16 cellular contexts compared by ENCODE assay signal in the genomic region with DNA sequence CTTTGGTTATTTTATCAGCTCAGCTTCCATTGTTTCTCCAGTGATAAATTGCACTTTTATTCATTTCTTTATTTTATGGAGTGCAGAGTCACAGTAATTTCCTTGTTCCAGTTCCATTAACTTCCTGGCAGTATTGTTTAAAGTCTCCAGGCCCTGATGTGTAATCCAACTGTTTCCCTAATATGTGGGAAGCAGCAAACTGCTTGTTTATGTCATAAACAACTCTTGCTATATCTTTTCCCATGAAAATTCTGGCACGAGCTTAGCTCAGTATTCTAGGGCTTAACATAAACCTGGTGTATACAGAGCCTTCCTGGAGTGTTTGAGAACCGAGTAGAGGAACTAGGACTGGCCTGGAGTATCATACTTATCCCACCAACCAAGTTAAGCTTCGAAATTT.
DNase-seq lines count a peak whose midpoint lies in the region; ATAC-seq and TF ChIP-seq lines count a peak whose summit lies in the region.
"Had no signal": no experiment of that assay in that cellular context is flagged by ENCODE, and none has a peak within 500 bp of the region (broad histone marks: within the 10 kb centered on the region; RNA-seq: fewer than 3 reads in every experiment).

No MANE protein-coding gene starts in this region.

- H3K27ac Mint-ChIP-seq in stimulated activated naive CD8-positive, alpha-beta T cell treated with anti-CD3 and anti-CD28 coated beads, Interleukin-15, Interleukin-2, amounts not matched to agents 100 ng/mL and 50 ng/mL, for 24 hours = peak overlapping the region; percentile 45
- no peak overlapping the region for H3K27ac Mint-ChIP-seq in stimulated activated naive CD8-positive, alpha-beta T cell treated with anti-CD3 and anti-CD28 coated beads, Interleukin-15, amount 100 ng/mL, for 72 hours
- H3K27ac Mint-ChIP-seq: GM23338 had no signal

- ATAC-seq in stimulated activated naive CD8-positive, alpha-beta T cell treated with anti-CD3 and anti-CD28 coated beads, Interleukin-15, amount 100 ng/mL, for 72 hours = no peak
- no peak for ATAC-seq in psoas muscle
- ATAC-seq: GM23338 had no signal

- no peak overlapping the region for H3K4me3 ChIP-seq in psoas muscle
- H3K4me3 ChIP-seq in SJCRH30 = no peak overlapping the region
- H3K4me3 ChIP-seq: BLaER1 treated with 17β-estradiol and CSF1 and Interleukin-3, amounts not matched to agents 10 nM and 100 nM; GM23338 had no signal

- TF ChIP-seq CTCF in psoas muscle (IDR thresholded peaks at IDR 0.05) = no peak

- WGBS in psoas muscle, 3 donors = 38 to 56% (median 43%) methylated on average over 3 of the region's 3 CpGs

- H3K36me3 ChIP-seq in psoas muscle (ENCODE audit: insufficient read depth in 1 of 2, low read depth in 1 of 2) = no peaks in the 10 kb centered on the region
- H3K36me3 ChIP-seq in SJCRH30 = no peaks in the 10 kb centered on the region

- no peaks in the 10 kb centered on the region for H3K9me3 Mint-ChIP-seq in stimulated activated naive CD8-positive, alpha-beta T cell treated with anti-CD3 and anti-CD28 coated beads, Interleukin-15, Interleukin-2, amounts not matched to agents 100 ng/mL and 50 ng/mL, for 24 hours
- no peaks in the 10 kb centered on the region for H3K9me3 Mint-ChIP-seq in stimulated activated naive CD8-positive, alpha-beta T cell treated with anti-CD3 and anti-CD28 coated beads, Interleukin-15, amount 100 ng/mL, for 72 hours

- H3K36me3 Mint-ChIP-seq in stimulated activated naive CD8-positive, alpha-beta T cell treated with anti-CD3 and anti-CD28 coated beads, Interleukin-15, Interleukin-2, amounts not matched to agents 100 ng/mL and 50 ng/mL, for 24 hours (ENCODE audit: low read depth) = no peaks in the 10 kb centered on the region

- no peaks in the 10 kb centered on the region for H3K4me1 Mint-ChIP-seq in stimulated activated naive CD8-positive, alpha-beta T cell treated with anti-CD3 and anti-CD28 coated beads, Interleukin-15, Interleukin-2, amounts not matched to agents 100 ng/mL and 50 ng/mL, for 24 hours (ENCODE audit: low read depth)
- H3K4me1 Mint-ChIP-seq in stimulated activated naive CD8-positive, alpha-beta T cell treated with anti-CD3 and anti-CD28 coated beads, Interleukin-15, amount 100 ng/mL, for 72 hours = no peaks in the 10 kb centered on the region
- H3K4me1 Mint-ChIP-seq: GM23338 had no signal

- H3K27me3 ChIP-seq in psoas muscle (ENCODE audit: insufficient read depth in 3 of 3, low read length in 2 of 3) (no peaks in the 10 kb centered on the region), SJCRH30 (no peaks in the 10 kb centered on the region)
- H3K27me3 ChIP-seq: BLaER1 treated with 17β-estradiol and CSF1 and Interleukin-3, amounts not matched to agents 10 nM and 100 nM had no signal

- H3K4me1 ChIP-seq in psoas muscle (no peaks in the 10 kb centered on the region), SJCRH30 (no peaks in the 10 kb centered on the region; the same call in 1 of the 2 replicates)

- H3K27ac ChIP-seq in psoas muscle (peak overlapping the region; percentile 27), SJCRH30 (no peak overlapping the region)
- H3K27ac ChIP-seq: BLaER1 treated with 17β-estradiol and CSF1 and Interleukin-3, amounts not matched to agents 10 nM and 100 nM had no signal

- intact Hi-C loops in psoas muscle (cut with DNase I) = loop anchor here in 1 of 2 donors (1.0 kb wide), 1 partner anchor 30 kb away; no protein-coding TSS in a partner anchor

- no peaks in the 10 kb centered on the region for H3K9me3 ChIP-seq in psoas muscle
- no peaks in the 10 kb centered on the region for H3K9me3 ChIP-seq in SJCRH30 (replicated peaks)

- H3K27me3 Mint-ChIP-seq in stimulated activated naive CD8-positive, alpha-beta T cell treated with anti-CD3 and anti-CD28 coated beads, Interleukin-15, Interleukin-2, amounts not matched to agents 100 ng/mL and 50 ng/mL, for 24 hours = peaks cover 16% of the 10 kb centered on the region
- H3K27me3 Mint-ChIP-seq in stimulated activated naive CD8-positive, alpha-beta T cell treated with anti-CD3 and anti-CD28 coated beads, Interleukin-15, amount 100 ng/mL, for 72 hours = peaks cover 22% of the 10 kb centered on the region

- no peak for DNase-seq in stimulated activated naive CD8-positive, alpha-beta T cell treated with anti-CD3 and anti-CD28 coated beads, Interleukin-15, amount 100 ng/mL, for 72 hours
- DNase-seq in foreskin melanocyte (peak; percentile 1), psoas muscle (no peak), NCI-H2196 (lab: John Stamatoyannopoulos, UW; ENCODE audit: unreplicated experiment) (no peak), SJCRH30 (no peak)
- DNase-seq in NK-92 treated with Interleukin-12 subunit alpha and Interleukin-12 subunit beta, amount 100 ng/mL, for 24 hours (lab: John Stamatoyannopoulos, UW) = no peak
- DNase-seq: MM.1S, NCI-H1092, NCI-H146, NCI-H2029 treated with DMSO at 0.1 percent for 48 hours, NCI-H446 treated with DMSO at 0.1 percent for 48 hours, NCI-H69, Right ventricle myocardium superior had no signal

- no peak overlapping the region for H3K4me3 Mint-ChIP-seq in stimulated activated naive CD8-positive, alpha-beta T cell treated with anti-CD3 and anti-CD28 coated beads, Interleukin-15, Interleukin-2, amounts not matched to agents 100 ng/mL and 50 ng/mL, for 24 hours
- H3K4me3 Mint-ChIP-seq in stimulated activated naive CD8-positive, alpha-beta T cell treated with anti-CD3 and anti-CD28 coated beads, Interleukin-15, amount 100 ng/mL, for 72 hours = no peak overlapping the region
- H3K4me3 Mint-ChIP-seq: GM23338 had no signal
